In the genomic region with DNA sequence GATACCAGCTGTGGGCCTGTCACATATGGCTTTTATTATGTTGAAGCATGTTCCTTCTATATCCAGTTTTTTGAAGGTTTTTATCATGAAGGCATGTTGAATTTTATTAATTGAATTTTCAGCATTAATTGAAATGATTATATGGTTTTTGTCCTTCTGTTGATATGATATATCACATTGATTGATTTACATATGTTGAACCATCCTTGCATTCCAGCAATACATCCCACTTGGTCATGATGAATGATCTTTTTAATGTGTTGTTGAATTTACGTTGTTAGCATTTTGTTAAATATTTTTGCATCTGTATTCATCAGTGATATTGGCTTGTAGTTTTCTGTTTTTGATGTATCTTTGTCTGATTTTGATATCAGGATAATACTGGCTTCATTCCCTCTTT, we compare ENCODE assay signal across 42 cellular contexts. TPM values are rescaled to one million over a fixed set of nuclear protein-coding genes. Genes with fewer than 3 reads are reported as not detected.
"Had no signal": no experiment of that assay in that cellular context is flagged by ENCODE, and none has a peak within 500 bp of the region (broad histone marks: within the 10 kb centered on the region; RNA-seq: fewer than 3 reads in every experiment).

No MANE protein-coding gene starts in this region.

- H3K4me3 ChIP-seq: esophagus squamous epithelium, gastroesophageal sphincter, heart right ventricle, hepatocyte had no signal

- H3K79me2 ChIP-seq: hepatocyte had no signal

- H3K27ac ChIP-seq: brain microvascular endothelial cell, epithelial cell of prostate, esophagus squamous epithelium, gastroesophageal sphincter, heart right ventricle, hepatocyte, VCaP had no signal

- H3K4me1 ChIP-seq: esophagus squamous epithelium, gastroesophageal sphincter, heart right ventricle had no signal

- ATAC-seq: activated T-cell treated with anti-CD3 and anti-CD28 coated beads, Interleukin-2, amount 50 U/mL, for 4 hours; activated T-helper 17 cell treated with anti-CD3 and anti-CD28 coated beads, Interleukin-2, amount 50 U/mL, for 72 hours; gastroesophageal sphincter; heart right ventricle; WTC11 had no signal

- FAIRE-seq: astrocyte, bronchial epithelial cell, colon, endometrium, endothelial cell of umbilical vein had no signal

- H2AFZ ChIP-seq: hepatocyte had no signal

- H3K36me3 ChIP-seq: brain microvascular endothelial cell, esophagus squamous epithelium, heart right ventricle had no signal

- H3K27ac Mint-ChIP-seq: activated CD4-positive, alpha-beta memory T cell treated with anti-CD3 and anti-CD28 coated beads, Interleukin-2, amount 10 ng/mL, durations not matched to agents 7 days and 5 days; activated CD4-positive, alpha-beta T cell treated with anti-CD3 and anti-CD28 coated beads, Interleukin-2, amount 10 ng/mL, durations not matched to agents 7 days and 5 days; activated naive CD8-positive, alpha-beta T cell; activated T-helper 17 cell treated with anti-CD3 and anti-CD28 coated beads, Interleukin-2, amount 50 U/mL, for 72 hours; T-helper 2 cell treated with Interferon-gamma antibody and Interleukin-4, amounts not matched to agents 5 μg/mL and 100 μg/mL, for 36 hours; WTC11 had no signal

- DNase-seq: activated CD4-positive, alpha-beta memory T cell treated with anti-CD3 and anti-CD28 coated beads, Interleukin-2, amount 10 ng/mL, durations not matched to agents 7 days and 5 days; activated CD4-positive, alpha-beta T cell treated with anti-CD3 and anti-CD28 coated beads for 1 hour; activated CD4-positive, alpha-beta T cell treated with anti-CD3 and anti-CD28 coated beads for 4 hours; activated CD4-positive, alpha-beta T cell treated with anti-CD3 and anti-CD28 coated beads, Interleukin-2, amount 10 ng/mL, durations not matched to agents 7 days and 5 days; activated CD4-positive, alpha-beta T cell treated with anti-CD3 and anti-CD28 coated beads, Interleukin-2, amount 50 U/mL, for 4 hours; activated CD8-positive, alpha-beta memory T cell treated with anti-CD3 and anti-CD28 coated beads, Interleukin-2, amount 50 U/mL, for 48 hours; activated effector memory CD4-positive, alpha-beta T cell treated with Interleukin-2 at 50 U/mL for 16 hours; activated gamma-delta T cell treated with Interleukin-2 at 50 U/mL for 16 hours; activated naive CD4-positive, alpha-beta T cell treated with anti-CD3 and anti-CD28 coated beads, Interleukin-2, amount 50 U/mL, for 16 hours; activated naive CD4-positive, alpha-beta T cell treated with Interleukin-2 at 50 U/mL for 16 hours; activated T-cell treated with anti-CD3 and anti-CD28 coated beads, Interleukin-2, amount 50 U/mL, for 4 hours; amniotic stem cell; anterior cingulate cortex; brain microvascular endothelial cell; cortex of kidney; effector CD8-positive, alpha-beta T cell; esophagus squamous epithelium; foreskin melanocyte; heart right ventricle; T1000 had no signal

- H3K4me2 ChIP-seq: hepatocyte had no signal

- H3K27me3 ChIP-seq: brain microvascular endothelial cell, esophagus squamous epithelium, gastroesophageal sphincter, heart right ventricle, hepatocyte had no signal

- H3K27me3 Mint-ChIP-seq: activated CD4-positive, alpha-beta memory T cell treated with anti-CD3 and anti-CD28 coated beads, Interleukin-2, amount 10 ng/mL, durations not matched to agents 7 days and 5 days; activated naive CD8-positive, alpha-beta T cell; activated T-helper 17 cell treated with anti-CD3 and anti-CD28 coated beads, Interleukin-2, amount 50 U/mL, for 72 hours; central memory CD8-positive, alpha-beta T cell had no signal

- H3K4me3 Mint-ChIP-seq: activated CD4-positive, alpha-beta memory T cell treated with anti-CD3 and anti-CD28 coated beads, Interleukin-2, amount 10 ng/mL, durations not matched to agents 7 days and 5 days; activated CD4-positive, alpha-beta T cell treated with anti-CD3 and anti-CD28 coated beads, Interleukin-2, amount 10 ng/mL, durations not matched to agents 7 days and 5 days; activated naive CD8-positive, alpha-beta T cell; activated T-cell treated with anti-CD3 and anti-CD28 coated beads, Interleukin-2, amount 50 U/mL, for 4 hours; activated T-helper 17 cell treated with anti-CD3 and anti-CD28 coated beads, Interleukin-2, amount 50 U/mL, for 72 hours; central memory CD8-positive, alpha-beta T cell; T-helper 2 cell treated with Interferon-gamma antibody and Interleukin-4, amounts not matched to agents 5 μg/mL and 100 μg/mL, for 36 hours; WTC11 had no signal

- H3K4me1 Mint-ChIP-seq: activated CD4-positive, alpha-beta memory T cell treated with anti-CD3 and anti-CD28 coated beads, Interleukin-2, amount 10 ng/mL, durations not matched to agents 7 days and 5 days; activated CD4-positive, alpha-beta T cell treated with anti-CD3 and anti-CD28 coated beads, Interleukin-2, amount 10 ng/mL, durations not matched to agents 7 days and 5 days; activated T-helper 17 cell treated with anti-CD3 and anti-CD28 coated beads, Interleukin-2, amount 50 U/mL, for 72 hours; central memory CD8-positive, alpha-beta T cell had no signal

RNA-seq across cellular contexts. Expression of a gene that starts 21.2 kb away (rescaled TPM):
- total RNA-seq: activated CD4-positive, alpha-beta memory T cell treated with anti-CD3 and anti-CD28 coated beads, Interleukin-2, amount 10 ng/mL, durations not matched to agents 7 days and 5 days; activated CD4-positive, alpha-beta T cell treated with anti-CD3 and anti-CD28 coated beads, Interleukin-2, amount 10 ng/mL, durations not matched to agents 7 days and 5 days; activated T-cell treated with anti-CD3 and anti-CD28 coated beads, Interleukin-2, amount 50 U/mL, for 4 hours; activated T-helper 17 cell treated with anti-CD3 and anti-CD28 coated beads, Interleukin-2, amount 50 U/mL, for 72 hours; astrocyte; bronchial epithelial cell; cardiac septum; cerebellum; dermis microvascular lymphatic vessel endothelial cell; endothelial cell of umbilical vein; esophagus squamous epithelium; fibroblast of lung; fibroblast of villous mesenchyme; gastroesophageal sphincter; glomerular endothelial cell; heart right ventricle; hepatocyte; WTC11 had no signal
- polyA plus RNA-seq: adipose tissue, endothelial cell of umbilical vein, esophagus, fibroblast of lung, heart right ventricle had no signal

RNA-seq across cellular contexts. Expression of a gene that starts 43.6 kb away (rescaled TPM):
- polyA plus RNA-seq: hepatocyte had no signal

RNA-seq across cellular contexts. Expression of a gene that starts 56.2 kb away (rescaled TPM):
- polyA plus RNA-seq: heart right ventricle, hepatocyte had no signal
